ENCODE assay signal across 8 cellular contexts in genomic region chr12:108611884-108612415, GRCh38. TPM values are rescaled to one million over a fixed set of nuclear protein-coding genes. Genes with fewer than 3 reads are reported as not detected.
DNase-seq lines count a peak whose midpoint lies in the region; ATAC-seq and TF ChIP-seq lines count a peak whose summit lies in the region.

No MANE protein-coding gene starts in this region.

- ATAC-seq in GM18511 (IDR thresholded peaks at IDR 0.05; ENCODE audit: unreplicated experiment): no peak
- ATAC-seq in HG02623 (IDR thresholded peaks at IDR 0.05; ENCODE audit: unreplicated experiment): no peak

- TF ChIP-seq CTCF in BJ (IDR thresholded peaks at IDR 0.05; ENCODE audit: insufficient read depth, low read depth, low read length) (peak; percentile 48), HEK293 (tag by site-specific recombination; IDR thresholded peaks at IDR 0.05) (0 out of 2 replicates have a peak, but pooled peaks have one; percentile 9), WERI-Rb-1 (IDR thresholded peaks at IDR 0.05; ENCODE audit: low read depth, low read length) (peak; percentile 60), lower leg skin (IDR thresholded peaks at IDR 0.05) (no peak)

- no peaks in the 10 kb centered on the region for H3K9me3 ChIP-seq in HEK293 (ENCODE audit: control insufficient read depth, insufficient read depth, low read depth, low read length)
- no peaks in the 10 kb centered on the region for H3K9me3 ChIP-seq in WERI-Rb-1 (ENCODE audit: severe bottlenecking)

- no peak overlapping the region for H3K27ac ChIP-seq in HEK293 (ENCODE audit: extremely low read depth, low read depth, low read length)
- H3K27ac ChIP-seq in WERI-Rb-1: no peak overlapping the region

- POLR2A ChIA-PET in BJ (lab: Charles Lee): interaction anchor here (0.7 kb wide), 1 partner anchor 1628 kb away, joined by 3 read pairs; no protein-coding TSS in a partner anchor
- POLR2A ChIA-PET in HEK293 (lab: Yijun Ruan, JAX): no interaction called here

- CTCF ChIA-PET in BJ (lab: Yijun Ruan, JAX): interaction anchor here (1.9 to 12.6 kb wide), 5 partner anchors 34 to 50 kb away, joined by 4 to 460 read pairs (median 5); partner anchors contain the start of genes ISCU and SART3
- CTCF ChIA-PET in HEK293 (lab: Yijun Ruan, JAX): interaction anchor here (0.6 to 2.7 kb wide), 6 partner anchors 28 to 191 kb away, joined by 3 to 8 read pairs (median 4); no protein-coding TSS in a partner anchor

- H3K27me3 ChIP-seq in BJ (ENCODE audit: control insufficient read depth, insufficient read depth, low read length) (no peaks in the 10 kb centered on the region), WERI-Rb-1 (ENCODE audit: insufficient read depth, low read depth, severe bottlenecking) (no peaks in the 10 kb centered on the region)

- peak; percentile 49 for DNase-seq in BJ (ENCODE audit: low read depth)
- peak; percentile 44 for DNase-seq in WERI-Rb-1
- peak; percentile 75 for DNase-seq in ecto neural progenitor cell (ENCODE audit: low spot score)
- DNase-seq in non-pigmented ciliary epithelial cell (ENCODE audit: low read depth): peak; percentile 56
- no peak for DNase-seq in lower leg skin (ENCODE audit: low spot score in 2 of 2)

- no peak for TF ChIP-seq POLR2A in lower leg skin (IDR thresholded peaks at IDR 0.05)

- no peaks in the 10 kb centered on the region for H3K4me1 ChIP-seq in HEK293 (ENCODE audit: control insufficient read depth, insufficient read depth, low read length)

- intact Hi-C loops in lower leg skin (cut with DNase I; ENCODE audit: low total_unique reads): loop anchor here (5.0 kb wide), 1 partner anchor 45 kb away; no protein-coding TSS in a partner anchor

- WGBS in lower leg skin, 2 donors: 38 to 44% methylated on average over 5 of the region's 5 CpGs

- H3K4me3 ChIP-seq in BJ (ENCODE audit: low read depth, low read length) (no peak overlapping the region), HEK293 (ENCODE audit: low read depth, low read length) (no peak overlapping the region), WERI-Rb-1 (ENCODE audit: low read depth, low read length) (no peak overlapping the region), lower leg skin (ENCODE audit: low read depth, poor library complexity, severe bottlenecking) (no peak overlapping the region)

- H3K36me3 ChIP-seq in BJ (ENCODE audit: control insufficient read depth, insufficient read depth, low read length): no peaks in the 10 kb centered on the region
- no peaks in the 10 kb centered on the region for H3K36me3 ChIP-seq in HEK293 (ENCODE audit: control insufficient read depth in 2 of 2, insufficient read depth in 1 of 2, low read length in 2 of 2)
- no peaks in the 10 kb centered on the region for H3K36me3 ChIP-seq in WERI-Rb-1

TF ChIP-seq in HEK293, 187 proteins besides CTCF, POLR2A, EP300 and RAD21:
- TF ChIP-seq EGR2 (tag by site-specific recombination; IDR thresholded peaks at IDR 0.05; ENCODE audit: low read depth) (peak; percentile 59), ZBTB48 (tag by site-specific recombination; IDR thresholded peaks at IDR 0.05) (peak; percentile 64; the same call in 1 of the 2 replicates), ZNF664 (tag by site-specific recombination; IDR thresholded peaks at IDR 0.05) (0 out of 2 replicates have a peak, but pooled peaks have one; percentile 23), ZFHX2 (tag by site-specific recombination; conservative IDR thresholded peaks at IDR 0.05) (peak; percentile 43), HOXC10 (CRISPR knock-in tag; IDR thresholded peaks at IDR 0.05) (no peak), SALL2 (tag by site-specific recombination; IDR thresholded peaks at IDR 0.05; ENCODE audit: borderline replicate concordance) (no peak)

RNA-seq across cellular contexts. Expression of gene TMEM119, which starts 14.1 kb away (rescaled TPM):
- 57.2 and 80.6 TPM in 2 replicates for polyA plus RNA-seq in BJ (2011; rRNA removed)
- 28.9 and 48.4 TPM in 2 replicates for polyA minus RNA-seq in BJ (2011; rRNA and poly(A)+ RNA removed)
- total RNA-seq in lower leg skin: 10 to 100 TPM in 1 of 4 donors, 1 to 10 TPM in 1, under 1 TPM in 2; 0.34 to 10.3 (median 1.4) TPM

RNA-seq across cellular contexts. Expression of gene SELPLG, which starts 21.7 kb away (rescaled TPM):
- polyA plus RNA-seq in BJ (2011; rRNA removed): 5.2 and 8.1 TPM in 2 replicates
- 3.7 and 4.9 TPM in 2 replicates for polyA minus RNA-seq in BJ (2011; rRNA and poly(A)+ RNA removed)
- 1 to 10 TPM; 1.2 to 4.6 (median 3.0) TPM for total RNA-seq in lower leg skin

RNA-seq across cellular contexts. Expression of gene ISCU, which starts 49.6 kb away (rescaled TPM):
- polyA plus RNA-seq in BJ (2011; rRNA removed): 125 and 169 TPM in 2 replicates
- polyA minus RNA-seq in BJ (2011; rRNA and poly(A)+ RNA removed): 31.3 and 50.0 TPM in 2 replicates
- total RNA-seq in lower leg skin: 100 to 1,000 TPM in 3 of 4 donors, 10 to 100 TPM in 1; 94.7 to 175 (median 137) TPM

RNA-seq across cellular contexts. Expression of gene SART3, which starts 51.0 kb away (rescaled TPM):
- polyA plus RNA-seq in BJ (2011; rRNA removed): 23.1 and 27.5 TPM in 2 replicates
- 20.4 and 26.9 TPM in 2 replicates for polyA minus RNA-seq in BJ (2011; rRNA and poly(A)+ RNA removed)
- total RNA-seq in lower leg skin: 10 to 100 TPM; 48.4 to 77.4 (median 72.1) TPM

Comparison
In these comparisons a context has a peak if more than half of its experiments do, and no peak if none do; other contexts are left out.
1. DNase-seq: peak in BJ (single experiment), WERI-Rb-1 (single experiment), ecto neural progenitor cell (single experiment) and non-pigmented ciliary epithelial cell (single experiment); none in lower leg skin (0 of 2).
2. CTCF ChIP-seq: peak in BJ (single experiment), HEK293 (single experiment) and WERI-Rb-1 (single experiment); none in lower leg skin (0 of 3).